Comparison of ENCODE assay signal across 18 cellular contexts in genomic region chr21:39066829-39067785, GRCh38.
DNase-seq lines count a peak whose midpoint lies in the region; ATAC-seq and TF ChIP-seq lines count a peak whose summit lies in the region.
"Had no signal": no experiment of that assay in that cellular context is flagged by ENCODE, and none has a peak within 500 bp of the region (broad histone marks: within the 10 kb centered on the region; RNA-seq: fewer than 3 reads in every experiment).

No MANE protein-coding gene starts in this region.

- ATAC-seq in Right ventricle myocardium inferior (peak; percentile 57), left ventricle myocardium superior (peak; percentile 78)
- ATAC-seq: stimulated activated effector memory CD8-positive, alpha-beta T cell treated with anti-CD3 and anti-CD28 coated beads, Interleukin-12 subunit alpha, Interleukin-12 subunit beta, amount 100 ng/mL, for 72 hours had no signal

- intact Hi-C loops in Right ventricle myocardium inferior (cut with DNase I), result loop anchor here (5.0 to 10.0 kb wide), 3 partner anchors 58 to 260 kb away; partner anchors contain the start of gene ETS2
- intact Hi-C loops in cardiac septum (cut with DNase I), result loop anchor here (5.0 kb wide), 1 partner anchor 60 kb away; no protein-coding TSS in a partner anchor
- intact Hi-C loops in left ventricle myocardium superior (cut with micrococcal nuclease), result no loop called here
- intact Hi-C loops in vagina (cut with DNase I), result no loop called here

- H3K9me3 ChIP-seq in vagina, result no peaks in the 10 kb centered on the region

- peak overlapping the region; percentile 46 for H3K27ac ChIP-seq in vagina
- H3K27ac ChIP-seq: 22Rv1 had no signal

- H3K4me3 ChIP-seq in vagina, result no peak overlapping the region

- H3K4me1 ChIP-seq in vagina, result peaks cover 25% of the 10 kb centered on the region

- TF ChIP-seq POLR2A in vagina (IDR thresholded peaks at IDR 0.05), result no peak

- DNase-seq in Right ventricle myocardium inferior (ENCODE audit: missing footprints) (no peak), cardiac septum (ENCODE audit: low spot score) (no peak), left ventricle myocardium superior (no peak), pulmonary artery endothelial cell (ENCODE audit: low read depth, low spot score) (peak; percentile 60), vagina (ENCODE audit: extremely low spot score in 2 of 2) (no peak), RKO (ENCODE audit: low spot score) (no peak), NCI-H510A treated with DMSO at 0.1 percent for 48 hours (lab: John Stamatoyannopoulos, UW) (no peak)
- DNase-seq in stimulated activated naive CD4-positive, alpha-beta T cell treated with Interleukin-2 at 50 U/mL for 16 hours (lab: John Stamatoyannopoulos, UW), result no peak
- DNase-seq: activated CD4-positive, alpha-beta T cell treated with anti-CD3 and anti-CD28 coated beads, Interleukin-2, amount 50 U/mL, for 4 hours; activated gamma-delta T cell; amygdala; cerebellar nuclear complex; GOT3; hippocampal formation; NCI-H2081 treated with DMSO at 0.1 percent for 48 hours; SIG-M5 had no signal

- H3K36me3 ChIP-seq in vagina, result no peaks in the 10 kb centered on the region

- H3K27me3 ChIP-seq in vagina, result no peaks in the 10 kb centered on the region

- TF ChIP-seq CTCF in vagina (IDR thresholded peaks at IDR 0.05), result no peak

Comparison
In these comparisons a context has a peak if more than half of its experiments do, and no peak if none do; other contexts are left out.
1. intact Hi-C loops: an anchor here in Right ventricle myocardium inferior (5.0 to 10.0 kb wide) and cardiac septum (5.0 kb wide); none called in left ventricle myocardium superior and vagina.